Comparison of ENCODE assay signal across 12 cellular contexts in the genomic region with DNA sequence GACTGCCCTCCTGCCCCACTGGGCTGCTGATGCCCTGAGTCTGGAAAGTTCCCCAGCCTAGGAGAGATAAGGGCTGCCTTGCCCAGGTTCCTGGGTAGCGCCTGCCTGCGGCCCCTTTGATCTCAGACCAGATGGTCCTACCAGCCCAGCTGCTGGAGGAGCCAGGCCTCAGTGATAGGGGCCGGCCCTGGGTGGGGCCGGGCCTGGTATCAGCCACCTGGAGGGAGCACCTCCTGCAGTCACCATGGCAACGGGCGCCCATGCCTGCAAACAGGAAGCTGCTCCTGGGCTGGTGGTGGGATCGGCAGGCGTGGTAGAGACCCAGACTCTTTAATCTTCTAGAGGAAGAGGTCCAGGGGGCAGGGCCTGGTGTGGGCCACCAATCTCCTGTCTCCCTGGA.
DNase-seq lines count a peak whose midpoint lies in the region; ATAC-seq, FAIRE-seq and TF ChIP-seq lines count a peak whose summit lies in the region.
"Had no signal": no experiment of that assay in that cellular context is flagged by ENCODE, and none has a peak within 500 bp of the region (broad histone marks: within the 10 kb centered on the region; RNA-seq: fewer than 3 reads in every experiment).

No MANE protein-coding gene starts in this region.

- no peaks in the 10 kb centered on the region for H3K79me2 ChIP-seq in MM.1S (ENCODE audit: low read length)

- FAIRE-seq in frontal cortex (lab: Jason Lieb, UNC), result no peak
- FAIRE-seq: A204.1 had no signal

- no peak overlapping the region for H3K4me2 ChIP-seq in MM.1S (ENCODE audit: low read depth, low read length)

- no peak overlapping the region for H3K27ac ChIP-seq in MM.1S (ENCODE audit: low read length)
- H3K27ac ChIP-seq: SK-N-MC had no signal

- no peak overlapping the region for H2AFZ ChIP-seq in MM.1S (ENCODE audit: low read length)

- DNase-seq in NCI-H1417 (lab: John Stamatoyannopoulos, UW), result peak in 2 of 3 experiments; percentile 49 to 73
- DNase-seq in NCI-H1417 treated with DMSO at 0.1 percent for 48 hours (lab: John Stamatoyannopoulos, UW), result no peak
- peak; percentile 9 for DNase-seq in MM.1S
- peak; percentile 36 for DNase-seq in SHP77 treated with DMSO at 0.1 percent for 48 hours (lab: John Stamatoyannopoulos, UW)
- peak; percentile 82 to 90 (median 82) for DNase-seq in mucosa of descending colon
- no peak for DNase-seq in frontal cortex (ENCODE audit: low spot score in 2 of 2)
- no peak for DNase-seq in inferior parietal cortex (ENCODE audit: extremely low spot score)
- DNase-seq in CD1c-positive myeloid dendritic cell (ENCODE audit: extremely low spot score), result no peak
- DNase-seq: activated gamma-delta T cell treated with Interleukin-2 at 50 U/mL for 16 hours, occipital lobe had no signal

- no peaks in the 10 kb centered on the region for H3F3A ChIP-seq in MM.1S (ENCODE audit: insufficient read depth, low read length)

- peak; percentile 75 for ATAC-seq in mucosa of descending colon

- H3K9me3 ChIP-seq in MM.1S (replicated peaks; ENCODE audit: insufficient read depth, low read length) (no peaks in the 10 kb centered on the region), mucosa of descending colon (no peaks in the 10 kb centered on the region)

- H3K9ac ChIP-seq in MM.1S (ENCODE audit: low read length), result no peak overlapping the region

- H3K4me1 ChIP-seq in MM.1S (ENCODE audit: low read length) (no peaks in the 10 kb centered on the region), mucosa of descending colon (ENCODE audit: low read depth) (peaks cover 26% of the 10 kb centered on the region)

- H4K20me1 ChIP-seq in MM.1S (ENCODE audit: insufficient read depth, low read length), result no peaks in the 10 kb centered on the region

- intact Hi-C loops in mucosa of descending colon (cut with DNase I, micrococcal nuclease), result no loop called here

- TF ChIP-seq CTCF in MM.1S (IDR thresholded peaks at IDR 0.05; ENCODE audit: low read length) (no peak), mucosa of descending colon (IDR thresholded peaks at IDR 0.05) (no peak)

- H3K9me2 ChIP-seq in MM.1S (replicated peaks; ENCODE audit: insufficient read depth, low read length), result no peaks in the 10 kb centered on the region

- no peaks in the 10 kb centered on the region for H3K36me3 ChIP-seq in MM.1S (replicated peaks; ENCODE audit: insufficient read depth, low read length)
- no peaks in the 10 kb centered on the region for H3K36me3 ChIP-seq in mucosa of descending colon (ENCODE audit: low read depth)

- no peak overlapping the region for H3K4me3 ChIP-seq in MM.1S (ENCODE audit: low read length)
- H3K4me3 ChIP-seq in mucosa of descending colon, result no peak overlapping the region
- H3K4me3 ChIP-seq: SK-N-MC had no signal

- peaks cover 99% of the 10 kb centered on the region for H3K27me3 ChIP-seq in MM.1S (replicated peaks; ENCODE audit: insufficient read depth, low read length)

Comparison
In these comparisons a context has a peak if more than half of its experiments do, and no peak if none do; other contexts are left out.
1. DNase-seq: peak in NCI-H1417 (2 of 3), MM.1S (single experiment), SHP77 treated with DMSO at 0.1 percent for 48 hours (single experiment) and mucosa of descending colon (3 of 3); none in NCI-H1417 treated with DMSO at 0.1 percent for 48 hours (single experiment), frontal cortex (0 of 2), inferior parietal cortex (single experiment) and CD1c-positive myeloid dendritic cell (single experiment).